9 cellular contexts compared by ENCODE assay signal in the genomic region with DNA sequence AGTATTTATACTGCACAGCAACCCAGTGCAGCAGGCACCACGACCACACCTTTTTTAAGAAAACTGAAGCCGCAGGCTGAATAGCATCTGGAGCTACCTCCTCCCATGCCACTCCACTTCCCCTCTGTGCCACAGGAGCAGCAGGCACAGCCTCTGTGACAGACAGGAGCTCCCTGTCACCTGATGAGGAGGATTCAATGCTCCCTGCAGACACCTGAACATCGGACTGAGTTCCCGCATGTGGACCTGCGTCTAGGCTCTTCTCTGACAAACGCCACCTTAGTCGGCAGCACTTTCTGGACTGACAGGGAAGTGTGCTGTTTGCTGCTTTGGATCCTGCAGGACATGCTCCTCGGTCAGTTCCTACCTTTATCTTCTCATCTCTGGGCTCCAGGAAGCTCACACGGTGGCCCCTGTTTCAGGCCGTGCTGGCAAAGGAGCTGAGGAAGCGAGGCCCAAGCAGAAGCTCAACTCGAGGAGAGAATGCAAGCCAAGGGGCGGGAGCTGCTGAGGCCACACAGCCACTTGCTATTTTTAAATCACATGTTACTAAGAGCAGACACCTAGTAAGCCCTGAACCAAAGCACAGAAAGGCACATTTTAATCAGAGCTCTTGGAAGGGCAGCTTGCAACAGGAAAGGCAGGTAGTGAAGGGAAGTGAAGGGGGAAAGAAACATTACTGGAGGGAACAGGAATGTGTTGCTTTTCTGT. TPM values are rescaled to one million over a fixed set of nuclear protein-coding genes. Genes with fewer than 3 reads are reported as not detected.
DNase-seq lines count a peak whose midpoint lies in the region; ATAC-seq, FAIRE-seq and TF ChIP-seq lines count a peak whose summit lies in the region.
"Had no signal": no experiment of that assay in that cellular context is flagged by ENCODE, and none has a peak within 500 bp of the region (broad histone marks: within the 10 kb centered on the region; RNA-seq: fewer than 3 reads in every experiment).

No MANE protein-coding gene starts in this region.

- no peak overlapping the region for H3K18ac ChIP-seq in neuronal stem cell (ENCODE audit: low read length)

- H2BK120ac ChIP-seq in neuronal stem cell (ENCODE audit: low read depth, low read length), result no peak overlapping the region

- TF ChIP-seq CTCF in C4-2B (conservative IDR thresholded peaks at IDR 0.05), result no peak
- TF ChIP-seq CTCF in D721Med (IDR thresholded peaks at IDR 0.05; ENCODE audit: insufficient read depth, missing control alignments), result no peak
- no peak for TF ChIP-seq CTCF in RWPE1 (conservative IDR thresholded peaks at IDR 0.05; ENCODE audit: low read depth)
- no peak for TF ChIP-seq CTCF in lower leg skin (IDR thresholded peaks at IDR 0.05)

- no peaks in the 10 kb centered on the region for H3K79me1 ChIP-seq in neuronal stem cell (ENCODE audit: low read depth, low read length)

- no peak overlapping the region for H2AFZ ChIP-seq in neuronal stem cell (ENCODE audit: low read length)

- 46 to 59% methylated on average over 13 of the region's 13 CpGs for WGBS in lower leg skin, 2 donors
- WGBS in neuronal stem cell (ENCODE audit: extremely low coverage in 2 of 2, insufficient read length in 2 of 2, insufficient replicate concordance in 1 of 2), 2 donors, result no CpG with 5 or more reads among the region's 13 CpGs

- ATAC-seq in GM18873 (IDR thresholded peaks at IDR 0.05; ENCODE audit: low FRiP score, unreplicated experiment) (peak; percentile 28), HG03103 (IDR thresholded peaks at IDR 0.05; ENCODE audit: low read depth, unreplicated experiment) (peak; percentile 46)

- no peak overlapping the region for H3K4me3 ChIP-seq in lower leg skin (ENCODE audit: low read depth, poor library complexity, severe bottlenecking)
- H3K4me3 ChIP-seq in neuronal stem cell (ENCODE audit: low read length in 2 of 2), result no peak overlapping the region

- no peak overlapping the region for H3K4me2 ChIP-seq in neuronal stem cell (ENCODE audit: insufficient read depth, low read length, poor library complexity, severe bottlenecking)

- no peak overlapping the region for H4K8ac ChIP-seq in neuronal stem cell (ENCODE audit: low read depth, low read length)

- no peak for FAIRE-seq in D721Med (lab: Jason Lieb, UNC)

- CTCF ChIA-PET in RWPE1 (lab: Yijun Ruan, JAX), result no interaction called here

- no peak overlapping the region for H4K91ac ChIP-seq in neuronal stem cell (ENCODE audit: low read depth, low read length, poor library complexity)

- POLR2A ChIA-PET in RWPE1 (lab: Yijun Ruan, JAX; ENCODE audit: low non-redundant PET), result interaction anchor here (0.6 kb wide), 1 partner anchor 9 kb away, joined by 3 read pairs; no protein-coding TSS in a partner anchor

- intact Hi-C loops in lower leg skin (cut with DNase I; ENCODE audit: low total_unique reads), result no loop called here

- peaks cover 5 to 62% of the 10 kb centered on the region in 2 donors for H3K36me3 ChIP-seq in neuronal stem cell (replicated peaks in 1 of 2; ENCODE audit: control insufficient read depth in 2 of 2, insufficient read depth in 2 of 2, low read length in 2 of 2)

- H3K27ac ChIP-seq in C4-2B (peak overlapping the region; percentile 50), RWPE1 (no peak overlapping the region), neuronal stem cell (replicated peaks; ENCODE audit: low read length) (no peak overlapping the region)

- H2AK5ac ChIP-seq in neuronal stem cell (ENCODE audit: low read depth, low read length), result no peak overlapping the region

- no peaks in the 10 kb centered on the region for H3K27me3 ChIP-seq in neuronal stem cell (ENCODE audit: control insufficient read depth in 3 of 3, insufficient read depth in 3 of 3, low read depth in 1 of 3, low read length in 3 of 3)

- H3K9ac ChIP-seq in neuronal stem cell (ENCODE audit: low read depth, low read length, poor library complexity), result no peak overlapping the region

- H3K9me3 ChIP-seq in neuronal stem cell (replicated peaks in 1 of 2; ENCODE audit: control insufficient read depth in 2 of 2, insufficient read depth in 1 of 2, low read depth in 1 of 2, low read length in 2 of 2), result no peaks in the 10 kb centered on the region

- TF ChIP-seq POLR2A in lower leg skin (IDR thresholded peaks at IDR 0.05), result no peak

- DNase-seq in cerebellum (ENCODE audit: low spot score) (peak; percentile 84), D721Med (ENCODE audit: insufficient read length, low spot score) (no peak), RWPE1 (ENCODE audit: low spot score) (no peak), lower leg skin (ENCODE audit: low spot score in 2 of 2) (no peak), neuronal stem cell (ENCODE audit: low spot score) (no peak)
- DNase-seq: NCI-H1048 had no signal

- H3K14ac ChIP-seq in neuronal stem cell (ENCODE audit: low read length), result no peak overlapping the region

- H2BK12ac ChIP-seq in neuronal stem cell (ENCODE audit: low read length), result no peak overlapping the region

- peaks cover 2 to 8% of the 10 kb centered on the region in 2 donors for H3K4me1 ChIP-seq in neuronal stem cell (ENCODE audit: control insufficient read depth in 2 of 2, insufficient read depth in 1 of 2, low read depth in 1 of 2, low read length in 2 of 2)

- no peak overlapping the region for H3K23ac ChIP-seq in neuronal stem cell (ENCODE audit: low read depth, low read length, poor library complexity)

- no peak overlapping the region for H2BK15ac ChIP-seq in neuronal stem cell (ENCODE audit: low read length)

- H2BK5ac ChIP-seq in neuronal stem cell (ENCODE audit: low read length), result no peak overlapping the region

- no peak overlapping the region for H3K4ac ChIP-seq in neuronal stem cell (ENCODE audit: low read length)

RNA-seq across cellular contexts. Expression of gene VOPP1, which starts 56.6 kb away (rescaled TPM):
- total RNA-seq in cerebellum (83.1 TPM), lower leg skin (10 to 100 TPM; 15.1 to 29.8 (median 22.9) TPM)
- 38.1 TPM for polyA plus RNA-seq in neuronal stem cell (2013, experiment 1 of 2)
- polyA plus RNA-seq in neuronal stem cell (2013, experiment 2 of 2), result 37.8 TPM
